In genomic region chr6:7975764-7976146, GRCh38 we compare ENCODE assay signal across 9 cellular contexts.
DNase-seq lines count a peak whose midpoint lies in the region; ATAC-seq and TF ChIP-seq lines count a peak whose summit lies in the region.
"Had no signal": no experiment of that assay in that cellular context is flagged by ENCODE, and none has a peak within 500 bp of the region (broad histone marks: within the 10 kb centered on the region; RNA-seq: fewer than 3 reads in every experiment).

No MANE protein-coding gene starts in this region.

- intact Hi-C loops in HCT116 (cut with micrococcal nuclease), result no loop called here
- intact Hi-C loops in CD4-positive, alpha-beta memory T cell (cut with micrococcal nuclease), result no loop called here
- intact Hi-C loops in posterior vena cava (cut with DNase I), result no loop called here

- H3K9ac ChIP-seq in HCT116 (ENCODE audit: low read length) (no peak overlapping the region), smooth muscle cell (ENCODE audit: low read depth) (peak overlapping the region; percentile 6)

- H3K79me2 ChIP-seq in HCT116 (ENCODE audit: insufficient read depth, low read length) (no peaks in the 10 kb centered on the region), smooth muscle cell (ENCODE audit: low read depth) (no peaks in the 10 kb centered on the region)

- WGBS in smooth muscle cell (ENCODE audit: low lambda C conversion rate), result 39% methylated on average over 8 of the region's 8 CpGs

- RAD21 ChIA-PET in HCT116 (lab: Charles Lee; ENCODE audit: low non-redundant PET in 1 of 2, low total read pairs in 2 of 2, uncharacterized antibody in 2 of 2, unreplicated experiment in 2 of 2), result no interaction called here

- peaks cover 0 to 2% (median 0%) of the 10 kb centered on the region in 8 donors for H3K9me3 Mint-ChIP-seq in CD4-positive, alpha-beta memory T cell
- H3K9me3 Mint-ChIP-seq: activated naive CD4-positive, alpha-beta T cell treated with anti-CD3 and anti-CD28 coated beads, Interleukin-2, amount 10 ng/mL, durations not matched to agents 7 days and 5 days had no signal

- H3K4me3 Mint-ChIP-seq in CD4-positive, alpha-beta memory T cell, result no peak overlapping the region
- H3K4me3 Mint-ChIP-seq: activated naive CD4-positive, alpha-beta T cell treated with anti-CD3 and anti-CD28 coated beads, Interleukin-2, amount 10 ng/mL, durations not matched to agents 7 days and 5 days had no signal

- TF ChIP-seq CTCF in HCT116 (IDR thresholded peaks at IDR 0.05 in 2 of 3, conservative IDR thresholded peaks at IDR 0.05 in 1 of 3; ENCODE audit: borderline replicate concordance in 1 of 3, insufficient read depth in 1 of 3, low read depth in 2 of 3, low read length in 2 of 3) (no peak), smooth muscle cell (IDR thresholded peaks at IDR 0.05; ENCODE audit: borderline replicate concordance, insufficient read depth, poor library complexity, severe bottlenecking) (no peak)

- no peak for TF ChIP-seq RAD21 in HCT116 (IDR thresholded peaks at IDR 0.05; ENCODE audit: low read depth)

- H3K9me2 ChIP-seq in HCT116 (ENCODE audit: insufficient read depth), result no peaks in the 10 kb centered on the region

- CTCF ChIA-PET in HCT116 (lab: Charles Lee), result no interaction called here
- CTCF ChIA-PET in CD4-positive, alpha-beta memory T cell (lab: Charles Lee; ENCODE audit: partially characterized antibody), result no interaction called here

- H3K27ac ChIP-seq in HCT116 (ENCODE audit: low read depth, low read length), result no peak overlapping the region
- H3K27ac ChIP-seq in smooth muscle cell (ENCODE audit: low read depth), result peak overlapping the region; percentile 52
- H3K27ac ChIP-seq in CD4-positive, alpha-beta memory T cell (ENCODE audit: low read depth, low read length), result no peak overlapping the region

- H3K4me2 ChIP-seq in HCT116 (ENCODE audit: low read length), result peak overlapping the region; percentile 67
- peak overlapping the region; percentile 57 for H3K4me2 ChIP-seq in smooth muscle cell

- TF ChIP-seq POLR2A in HCT116 (IDR thresholded peaks at IDR 0.05; ENCODE audit: borderline replicate concordance, extremely low read depth, insufficient read depth, insufficient read length), result no peak

- H4K20me1 ChIP-seq in HCT116 (ENCODE audit: insufficient read depth) (peaks cover 4% of the 10 kb centered on the region; the same call in 1 of the 2 replicates), smooth muscle cell (ENCODE audit: low read depth) (no peaks in the 10 kb centered on the region)

- H3K4me1 ChIP-seq in HCT116 (ENCODE audit: control insufficient read depth in 1 of 2, insufficient read depth in 2 of 2, low read length in 2 of 2) (peaks cover 22 to 27% of the 10 kb centered on the region in 2 experiments), smooth muscle cell (ENCODE audit: low read depth) (peaks cover 17% of the 10 kb centered on the region)
- H3K4me1 ChIP-seq in CD4-positive, alpha-beta memory T cell (ENCODE audit: insufficient read depth, low read length), result no peaks in the 10 kb centered on the region

- H3K27ac Mint-ChIP-seq in CD4-positive, alpha-beta memory T cell, result no peak overlapping the region
- H3K27ac Mint-ChIP-seq: activated naive CD4-positive, alpha-beta T cell treated with anti-CD3 and anti-CD28 coated beads, Interleukin-2, amount 10 ng/mL, durations not matched to agents 7 days and 5 days had no signal

- H3K9me3 ChIP-seq in HCT116 (ENCODE audit: control insufficient read depth in 1 of 2, insufficient read depth in 1 of 2, low read depth in 1 of 2, low read length in 2 of 2) (no peaks in the 10 kb centered on the region), smooth muscle cell (replicated peaks; ENCODE audit: low read depth) (no peaks in the 10 kb centered on the region)
- no peaks in the 10 kb centered on the region for H3K9me3 ChIP-seq in CD4-positive, alpha-beta memory T cell (ENCODE audit: control insufficient read depth in 1 of 2, low read length in 2 of 2)

- no peaks in the 10 kb centered on the region for H3F3A ChIP-seq in smooth muscle cell (ENCODE audit: low read depth)

- H3K4me3 ChIP-seq in HCT116 (replicated peaks in 1 of 2; ENCODE audit: low read depth in 1 of 2, low read length in 2 of 2) (peak overlapping the region in 1 of 2 experiments; percentile 36; a peak in 2 of 4 replicates), smooth muscle cell (peak overlapping the region; percentile 3)
- H3K4me3 ChIP-seq in CD4-positive, alpha-beta memory T cell (ENCODE audit: low read length in 2 of 2), result no peak overlapping the region

- H3K27me3 Mint-ChIP-seq in CD4-positive, alpha-beta memory T cell, result peaks cover 6 to 17% of the 10 kb centered on the region in 2 donors

- DNase-seq in HCT116 (ENCODE audit: low read depth, low spot score) (no peak), RPMI8226 (peak; percentile 81), globus pallidus (ENCODE audit: low spot score) (peak; percentile 58), smooth muscle cell (lab: John Stamatoyannopoulos, UW; ENCODE audit: unreplicated experiment) (no peak), posterior vena cava (ENCODE audit: low spot score) (no peak), cerebellar cortex (ENCODE audit: low spot score) (no peak)
- no peak for DNase-seq in CD4-positive, alpha-beta memory T cell
- DNase-seq: activated naive CD4-positive, alpha-beta T cell treated with anti-CD3 and anti-CD28 coated beads, Interleukin-2, amount 10 ng/mL, durations not matched to agents 7 days and 5 days had no signal

- no peaks in the 10 kb centered on the region for H3K36me3 Mint-ChIP-seq in CD4-positive, alpha-beta memory T cell
- H3K36me3 Mint-ChIP-seq: activated naive CD4-positive, alpha-beta T cell treated with anti-CD3 and anti-CD28 coated beads, Interleukin-2, amount 10 ng/mL, durations not matched to agents 7 days and 5 days had no signal

- H2AFZ ChIP-seq in HCT116 (ENCODE audit: low read depth, low read length, poor library complexity, severe bottlenecking) (no peak overlapping the region), smooth muscle cell (ENCODE audit: low read depth) (no peak overlapping the region)

- POLR2A ChIA-PET in HCT116 (lab: Charles Lee), result no interaction called here
- POLR2A ChIA-PET in CD4-positive, alpha-beta memory T cell (lab: Charles Lee; ENCODE audit: partially characterized antibody), result no interaction called here

- peak; percentile 39 for ATAC-seq in HCT116
- no peak for ATAC-seq in GM18511 (IDR thresholded peaks at IDR 0.05; ENCODE audit: unreplicated experiment)

- H3K4me1 Mint-ChIP-seq in CD4-positive, alpha-beta memory T cell, result peaks cover 0 to 2% (median 0%) of the 10 kb centered on the region in 4 donors
- H3K4me1 Mint-ChIP-seq: activated naive CD4-positive, alpha-beta T cell treated with anti-CD3 and anti-CD28 coated beads, Interleukin-2, amount 10 ng/mL, durations not matched to agents 7 days and 5 days had no signal

- H3K36me3 ChIP-seq in HCT116 (ENCODE audit: control insufficient read depth in 1 of 2, insufficient read depth in 2 of 2, low read length in 2 of 2) (no peaks in the 10 kb centered on the region), smooth muscle cell (ENCODE audit: low read depth) (no peaks in the 10 kb centered on the region)
- H3K36me3 ChIP-seq in CD4-positive, alpha-beta memory T cell (ENCODE audit: insufficient read depth, low read length), result no peaks in the 10 kb centered on the region

- H3K27me3 ChIP-seq in HCT116 (ENCODE audit: insufficient read depth, low read length) (peaks cover 19% of the 10 kb centered on the region; the same call in 1 of the 2 replicates), smooth muscle cell (ENCODE audit: low read depth) (no peaks in the 10 kb centered on the region)
- no peaks in the 10 kb centered on the region for H3K27me3 ChIP-seq in CD4-positive, alpha-beta memory T cell (ENCODE audit: insufficient read depth, low read length)

- no TSS peak for BruUV-seq in HCT116 (replicated peaks; lab: Mats Ljungman, UMichigan)

TF ChIP-seq in HCT116, 20 proteins besides CTCF, POLR2A, EP300 and RAD21:
- TF ChIP-seq FOSL1 (IDR thresholded peaks at IDR 0.05; ENCODE audit: low read depth), result no peak

Comparison
In these comparisons a context has a peak if more than half of its experiments do, and no peak if none do; other contexts are left out.
1. DNase-seq: peak in RPMI8226 (single experiment) and globus pallidus (single experiment); none in HCT116 (single experiment), smooth muscle cell (single experiment), CD4-positive, alpha-beta memory T cell (0 of 5), posterior vena cava (single experiment) and cerebellar cortex (single experiment).